In genomic region chr2:104378853-104379374, GRCh38 we compare ENCODE assay signal across 8 cellular contexts.
A peak's percentile ranks its signal among the peaks of the same experiment; 100 is the strongest.
DNase-seq lines count a peak whose midpoint lies in the region; ATAC-seq, FAIRE-seq and TF ChIP-seq lines count a peak whose summit lies in the region.

No MANE protein-coding gene starts in this region.

- H3K27ac ChIP-seq in astrocyte (ENCODE audit: low read depth, low read length) = no peak overlapping the region

- peak overlapping the region; percentile 66 for H3K9ac ChIP-seq in astrocyte (ENCODE audit: low read length)

- H3K4me3 Mint-ChIP-seq in astrocyte (ENCODE audit: unreplicated experiment) = peak overlapping the region; percentile 83

- no peaks in the 10 kb centered on the region for H4K20me1 ChIP-seq in astrocyte (ENCODE audit: insufficient read depth, low read length)

- H3K4me1 ChIP-seq in astrocyte (ENCODE audit: insufficient read depth, low read length) = peaks cover 4% of the 10 kb centered on the region

- DNase-seq in NCI-H510A treated with DMSO at 0.1 percent for 48 hours (lab: John Stamatoyannopoulos, UW) (peak; percentile 54), NCI-H510A (lab: John Stamatoyannopoulos, UW) (no peak), NCI-H524 (lab: John Stamatoyannopoulos, UW) (peak; percentile 40 to 73), astrocyte (ENCODE audit: low read depth) (peak; percentile 57), kidney epithelial cell (ENCODE audit: low read depth) (peak; percentile 42)
- DNase-seq in stimulated activated naive CD8-positive, alpha-beta T cell treated with anti-CD3 and anti-CD28 coated beads, Interleukin-15, Interleukin-2, amounts not matched to agents 100 U/mL and 50 U/mL, for 24 hours = peak; percentile 7

- ATAC-seq in HG02610 (IDR thresholded peaks at IDR 0.05; ENCODE audit: unreplicated experiment) = peak; percentile 73
- peak; percentile 66 for ATAC-seq in stimulated activated naive CD8-positive, alpha-beta T cell treated with anti-CD3 and anti-CD28 coated beads, Interleukin-15, Interleukin-2, amounts not matched to agents 100 U/mL and 50 U/mL, for 24 hours
- ATAC-seq in GM21737 (IDR thresholded peaks at IDR 0.05; ENCODE audit: unreplicated experiment) = no peak

- H3K4me1 Mint-ChIP-seq in astrocyte (ENCODE audit: low read depth, unreplicated experiment) = no peaks in the 10 kb centered on the region

- H3K36me3 Mint-ChIP-seq in astrocyte (ENCODE audit: low read depth, unreplicated experiment) = no peaks in the 10 kb centered on the region

- H3K36me3 ChIP-seq in astrocyte (ENCODE audit: insufficient read depth, low read length) (no peaks in the 10 kb centered on the region), kidney epithelial cell (ENCODE audit: control insufficient read depth, insufficient read depth, low read length) (no peaks in the 10 kb centered on the region)

- no peaks in the 10 kb centered on the region for H3K27me3 Mint-ChIP-seq in astrocyte (ENCODE audit: low read depth, unreplicated experiment)

- H3K79me2 ChIP-seq in astrocyte (ENCODE audit: insufficient read depth, low read length) = no peaks in the 10 kb centered on the region

- peak overlapping the region; percentile 84 for H2AFZ ChIP-seq in astrocyte (ENCODE audit: low read depth, low read length)

- H3K9me3 ChIP-seq in astrocyte (ENCODE audit: insufficient read depth, low read depth, low read length) = no peaks in the 10 kb centered on the region

- peak overlapping the region; percentile 60 for H3K4me3 ChIP-seq in astrocyte (ENCODE audit: insufficient read depth, low read depth, low read length)
- H3K4me3 ChIP-seq in kidney epithelial cell (ENCODE audit: low read depth, low read length) = peak overlapping the region; percentile 52

- H3K27me3 ChIP-seq in astrocyte (ENCODE audit: insufficient read depth, low read length) (no peaks in the 10 kb centered on the region), kidney epithelial cell (ENCODE audit: control insufficient read depth, insufficient read depth, low read length) (no peaks in the 10 kb centered on the region)

- H3K27ac Mint-ChIP-seq in astrocyte (ENCODE audit: unreplicated experiment) = peak overlapping the region; percentile 73

- H3K9me3 Mint-ChIP-seq in astrocyte (ENCODE audit: unreplicated experiment) = no peaks in the 10 kb centered on the region

- peak overlapping the region; percentile 84 for H3K4me2 ChIP-seq in astrocyte (ENCODE audit: low read length)

- TF ChIP-seq CTCF in astrocyte (IDR thresholded peaks at IDR 0.05; ENCODE audit: insufficient read depth, low read depth, low read length) (no peak), kidney epithelial cell (IDR thresholded peaks at IDR 0.05; ENCODE audit: insufficient read depth, low read length, poor library complexity, severe bottlenecking) (no peak)

- FAIRE-seq in astrocyte (lab: Jason Lieb, UNC) = no peak
